Comparison of ENCODE assay signal across 10 cellular contexts in genomic region chr16:17365591-17366298, GRCh38.
DNase-seq lines count a peak whose midpoint lies in the region; ATAC-seq and TF ChIP-seq lines count a peak whose summit lies in the region.
"Had no signal": no experiment of that assay in that cellular context is flagged by ENCODE, and none has a peak within 500 bp of the region (broad histone marks: within the 10 kb centered on the region; RNA-seq: fewer than 3 reads in every experiment).

No MANE protein-coding gene starts in this region.

- no peaks in the 10 kb centered on the region for H4K20me1 ChIP-seq in BLaER1 treated with 17β-estradiol and CSF1 and Interleukin-3, amounts not matched to agents 10 nM and 100 nM

- no peaks in the 10 kb centered on the region for H3K27me3 ChIP-seq in BLaER1 treated with 17β-estradiol and CSF1 and Interleukin-3, amounts not matched to agents 10 nM and 100 nM
- H3K27me3 ChIP-seq in naive thymus-derived CD4-positive, alpha-beta T cell (ENCODE audit: control insufficient read depth in 2 of 2, insufficient read depth in 2 of 2, low read length in 2 of 2) = no peaks in the 10 kb centered on the region

- H3K36me3 ChIP-seq in BLaER1 treated with 17β-estradiol and CSF1 and Interleukin-3, amounts not matched to agents 10 nM and 100 nM = peaks cover 0 to 17% (median 9%) of the 10 kb centered on the region in 11 experiments; a peak in 9 of 22 replicates
- no peaks in the 10 kb centered on the region for H3K36me3 ChIP-seq in naive thymus-derived CD4-positive, alpha-beta T cell (ENCODE audit: control insufficient read depth in 2 of 3, insufficient read depth in 3 of 3, low read length in 3 of 3)

- H3K27ac ChIP-seq in BLaER1 treated with 17β-estradiol and CSF1 and Interleukin-3, amounts not matched to agents 10 nM and 100 nM = peak overlapping the region in 8 of 11 experiments; percentile 90 to 95 (median 92); a peak in 17 of 22 replicates
- peak overlapping the region; percentile 95 for H3K27ac ChIP-seq in naive thymus-derived CD4-positive, alpha-beta T cell (ENCODE audit: low read depth, low read length)
- H3K27ac ChIP-seq: psoas muscle had no signal

- H3K4me3 ChIP-seq in BLaER1 treated with 17β-estradiol and CSF1 and Interleukin-3, amounts not matched to agents 10 nM and 100 nM = no peak overlapping the region
- no peak overlapping the region for H3K4me3 ChIP-seq in naive thymus-derived CD4-positive, alpha-beta T cell (ENCODE audit: low read length)
- H3K4me3 ChIP-seq: psoas muscle had no signal

- no peak for ATAC-seq in naive thymus-derived CD4-positive, alpha-beta T cell
- no peak for ATAC-seq in GM21529 (IDR thresholded peaks at IDR 0.05; ENCODE audit: unreplicated experiment)
- no peak for ATAC-seq in HG02763 (IDR thresholded peaks at IDR 0.05; ENCODE audit: unreplicated experiment)
- ATAC-seq: psoas muscle had no signal

- peaks cover 1% of the 10 kb centered on the region; the same call in 1 of the 2 replicates for H3K27me3 Mint-ChIP-seq in HFFc6 (ENCODE audit: insufficient read depth)
- no peaks in the 10 kb centered on the region for H3K27me3 Mint-ChIP-seq in naive thymus-derived CD4-positive, alpha-beta T cell

- intact Hi-C loops in naive thymus-derived CD4-positive, alpha-beta T cell (cut with micrococcal nuclease) = loop anchor here (2.0 to 10.0 kb wide), 7 partner anchors 19 to 1702 kb away; partner anchors contain the start of gene COQ7 (in 1 of the 2)

- no peak overlapping the region for H3K4me3 Mint-ChIP-seq in HFFc6
- H3K4me3 Mint-ChIP-seq in naive thymus-derived CD4-positive, alpha-beta T cell = peak overlapping the region in 9 of 10 donors; percentile 5 to 90 (median 71)

- 0 out of 22 replicates have a peak, but pooled peaks cover 0 to 3% (median 0%) of the 10 kb centered on the region in 11 experiments for H3K9me3 ChIP-seq in BLaER1 treated with 17β-estradiol and CSF1 and Interleukin-3, amounts not matched to agents 10 nM and 100 nM (replicated peaks in 1 of 11)
- no peaks in the 10 kb centered on the region for H3K9me3 ChIP-seq in naive thymus-derived CD4-positive, alpha-beta T cell (ENCODE audit: control insufficient read depth in 2 of 3, low read length in 3 of 3)
- H3K9me3 ChIP-seq: psoas muscle had no signal

- H3K4me1 ChIP-seq in BLaER1 treated with 17β-estradiol and CSF1 and Interleukin-3, amounts not matched to agents 10 nM and 100 nM = peaks cover 91 to 100% (median 100%) of the 10 kb centered on the region in 10 experiments
- peaks cover 89 to 90% of the 10 kb centered on the region in 2 donors for H3K4me1 ChIP-seq in naive thymus-derived CD4-positive, alpha-beta T cell (ENCODE audit: control insufficient read depth in 2 of 2, insufficient read depth in 2 of 2, low read length in 2 of 2)

- CTCF ChIA-PET in naive thymus-derived CD4-positive, alpha-beta T cell (lab: Charles Lee) = interaction anchor here (0.7 to 2.2 kb wide), 5 partner anchors 12 to 154 kb away, joined by 3 to 10 read pairs (median 4); no protein-coding TSS in a partner anchor

- TF ChIP-seq CTCF in HFFc6 (IDR thresholded peaks at IDR 0.05) = no peak

- H3K4me1 Mint-ChIP-seq in HFFc6 (ENCODE audit: low read depth) = peaks cover 87% of the 10 kb centered on the region
- peaks cover 69 to 100% (median 97%) of the 10 kb centered on the region in 7 donors for H3K4me1 Mint-ChIP-seq in naive thymus-derived CD4-positive, alpha-beta T cell

- peak overlapping the region in 8 of 11 experiments; percentile 2 to 81 (median 38); a peak in 9 of 22 replicates for H3K9ac ChIP-seq in BLaER1 treated with 17β-estradiol and CSF1 and Interleukin-3, amounts not matched to agents 10 nM and 100 nM

- peak overlapping the region; percentile 12 to 95 (median 92); a peak in 20 of 22 replicates for H3K4me2 ChIP-seq in BLaER1 treated with 17β-estradiol and CSF1 and Interleukin-3, amounts not matched to agents 10 nM and 100 nM

- POLR2A ChIA-PET in naive thymus-derived CD4-positive, alpha-beta T cell (lab: Charles Lee) = interaction anchor here (0.5 to 2.6 kb wide), 4 partner anchors 22 to 150 kb away, joined by 3 to 8 read pairs (median 4); no protein-coding TSS in a partner anchor

- H3K27ac Mint-ChIP-seq in HFFc6 = peak overlapping the region; percentile 82
- H3K27ac Mint-ChIP-seq in naive thymus-derived CD4-positive, alpha-beta T cell = peak overlapping the region; percentile 97 to 100 (median 99)

- no peak for DNase-seq in HFFc6
- DNase-seq in astrocyte of the hippocampus (ENCODE audit: low read depth, low spot score) = peak; percentile 28
- DNase-seq in naive thymus-derived CD4-positive, alpha-beta T cell = no peak
- DNase-seq in mucosa of gallbladder (ENCODE audit: low spot score) = no peak
- DNase-seq: midbrain, NCI-H2107, psoas muscle had no signal

- no peaks in the 10 kb centered on the region for H3K9me3 Mint-ChIP-seq in HFFc6
- H3K9me3 Mint-ChIP-seq in naive thymus-derived CD4-positive, alpha-beta T cell = peaks cover 0 to 9% (median 0%) of the 10 kb centered on the region in 11 donors

- H3K36me3 Mint-ChIP-seq in HFFc6 (ENCODE audit: low read depth) = no peaks in the 10 kb centered on the region
- H3K36me3 Mint-ChIP-seq in naive thymus-derived CD4-positive, alpha-beta T cell = peaks cover 0 to 49% (median 0%) of the 10 kb centered on the region in 5 donors
